17 cellular contexts compared by ENCODE assay signal in genomic region chr11:95768521-95768920, GRCh38.
"Had no signal": no experiment of that assay in that cellular context is flagged by ENCODE, and none has a peak within 500 bp of the region (broad histone marks: within the 10 kb centered on the region; RNA-seq: fewer than 3 reads in every experiment).

No MANE protein-coding gene starts in this region.

- H3K27ac Mint-ChIP-seq: stimulated activated naive CD8-positive, alpha-beta T cell treated with anti-CD3 and anti-CD28 coated beads, Interleukin-15, amount 100 ng/mL, for 72 hours; type B pancreatic cell had no signal

- H3K36me3 ChIP-seq: prostate gland had no signal

- H3K4me3 Mint-ChIP-seq: central memory CD8-positive, alpha-beta T cell; neural crest cell; stimulated activated naive CD8-positive, alpha-beta T cell treated with anti-CD3 and anti-CD28 coated beads, Interleukin-15, amount 100 ng/mL, for 72 hours; type B pancreatic cell had no signal

- H3K9me3 Mint-ChIP-seq: central memory CD8-positive, alpha-beta T cell; neural crest cell; stimulated activated naive CD8-positive, alpha-beta T cell treated with anti-CD3 and anti-CD28 coated beads, Interleukin-15, amount 100 ng/mL, for 72 hours; type B pancreatic cell had no signal

- H3K4me3 ChIP-seq: coronary artery, gastrocnemius medialis, left lung, prostate gland, right atrium auricular region, suprapubic skin had no signal

- H3K9me3 ChIP-seq: gastrocnemius medialis, left lung, prostate gland, right atrium auricular region, suprapubic skin had no signal

- H3K36me3 Mint-ChIP-seq: type B pancreatic cell had no signal

- H3K4me1 ChIP-seq: gastrocnemius medialis, prostate gland, right atrium auricular region, suprapubic skin had no signal

- H3K27ac ChIP-seq: coronary artery, gastrocnemius medialis, left lung, prostate gland, right atrium auricular region, suprapubic skin, VCaP had no signal

- ATAC-seq: gastrocnemius medialis; stimulated activated naive CD8-positive, alpha-beta T cell treated with anti-CD3 and anti-CD28 coated beads, Interleukin-15, amount 100 ng/mL, for 72 hours had no signal

- H3K4me1 Mint-ChIP-seq: central memory CD8-positive, alpha-beta T cell; neural crest cell; stimulated activated naive CD8-positive, alpha-beta T cell treated with anti-CD3 and anti-CD28 coated beads, Interleukin-15, amount 100 ng/mL, for 72 hours had no signal

- H3K27me3 Mint-ChIP-seq: central memory CD8-positive, alpha-beta T cell; stimulated activated naive CD8-positive, alpha-beta T cell treated with anti-CD3 and anti-CD28 coated beads, Interleukin-15, amount 100 ng/mL, for 72 hours; type B pancreatic cell had no signal

- DNase-seq: activated CD4-positive, alpha-beta T cell treated with anti-CD3 and anti-CD28 coated beads, Interleukin-2, amount 50 U/mL, for 1 hour; activated CD4-positive, CD25-positive, alpha-beta regulatory T cell treated with anti-CD3 and anti-CD28 coated beads, Interleukin-2, amount 50 U/mL, for 72 hours; aorta; gastrocnemius medialis; head of caudate nucleus; left lung; midbrain; stimulated activated naive CD8-positive, alpha-beta T cell treated with anti-CD3 and anti-CD28 coated beads, Interleukin-15, amount 100 ng/mL, for 72 hours; T-helper 2 cell had no signal

- H3K27me3 ChIP-seq: gastrocnemius medialis, left lung, right atrium auricular region, suprapubic skin had no signal
